ENCODE assay signal across 22 cellular contexts in the genomic region with DNA sequence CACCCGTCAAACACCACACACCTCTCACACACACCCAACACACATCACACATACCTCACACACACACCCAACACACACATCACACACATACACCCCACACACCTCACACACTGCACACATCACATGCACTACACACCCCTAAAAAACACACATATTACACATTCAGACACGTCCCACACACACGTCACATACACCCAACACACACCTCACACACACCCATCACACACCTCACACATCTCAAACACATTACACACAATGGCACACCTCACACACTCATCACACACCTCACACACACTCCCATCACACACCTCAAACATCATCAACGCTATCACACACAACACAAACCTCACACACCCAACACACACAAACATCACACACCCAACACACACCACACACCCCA.
"Had no signal": no experiment of that assay in that cellular context is flagged by ENCODE, and none has a peak within 500 bp of the region (broad histone marks: within the 10 kb centered on the region; RNA-seq: fewer than 3 reads in every experiment).

No MANE protein-coding gene starts in this region.

- H3K27ac ChIP-seq: adrenal gland, breast epithelium, PC-9, SK-N-MC, WERI-Rb-1 had no signal

- H3K4me1 ChIP-seq: adrenal gland, breast epithelium had no signal

- DNase-seq: activated CD4-positive, alpha-beta memory T cell treated with anti-CD3 and anti-CD28 coated beads, Interleukin-2, amount 10 ng/mL, durations not matched to agents 7 days and 5 days; activated CD4-positive, alpha-beta T cell treated with anti-CD3 and anti-CD28 coated beads for 36 hours; activated CD4-positive, alpha-beta T cell treated with anti-CD3 and anti-CD28 coated beads, Interleukin-2, amount 50 U/mL, for 1 hour; activated CD8-positive, alpha-beta memory T cell treated with anti-CD3 and anti-CD28 coated beads, Interleukin-2, amount 50 U/mL, for 48 hours; activated naive CD4-positive, alpha-beta T cell treated with anti-CD3 and anti-CD28 coated beads, Interleukin-2, amount 50 U/mL, for 16 hours; activated naive CD8-positive, alpha-beta T cell treated with anti-CD3 and anti-CD28 coated beads, Interleukin-2, amount 10 ng/mL, durations not matched to agents 7 days and 5 days; activated T-cell treated with anti-CD3 and anti-CD28 coated beads, Interleukin-2, amount 50 U/mL, for 1 hour; anterior cingulate cortex; MG63; MV-4-11; NCI-H1105; NCI-H1436; NCI-H1694 treated with DMSO at 0.1 percent for 48 hours; NCI-H2029 treated with DMSO at 0.1 percent for 48 hours; NCI-H524; PC-9; T-helper 1 cell; WERI-Rb-1 had no signal

- ATAC-seq: activated CD4-positive, alpha-beta T cell treated with anti-CD3 and anti-CD28 coated beads for 36 hours; Right ventricle myocardium inferior had no signal

- H3K4me3 ChIP-seq: adrenal gland, breast epithelium, MG63, PC-9, SK-N-MC had no signal

- H3K36me3 ChIP-seq: adrenal gland, breast epithelium, MG63, WERI-Rb-1 had no signal

- H3K9me3 ChIP-seq: adrenal gland, breast epithelium had no signal
